ENCODE assay signal across 1 cellular context in the genomic region with DNA sequence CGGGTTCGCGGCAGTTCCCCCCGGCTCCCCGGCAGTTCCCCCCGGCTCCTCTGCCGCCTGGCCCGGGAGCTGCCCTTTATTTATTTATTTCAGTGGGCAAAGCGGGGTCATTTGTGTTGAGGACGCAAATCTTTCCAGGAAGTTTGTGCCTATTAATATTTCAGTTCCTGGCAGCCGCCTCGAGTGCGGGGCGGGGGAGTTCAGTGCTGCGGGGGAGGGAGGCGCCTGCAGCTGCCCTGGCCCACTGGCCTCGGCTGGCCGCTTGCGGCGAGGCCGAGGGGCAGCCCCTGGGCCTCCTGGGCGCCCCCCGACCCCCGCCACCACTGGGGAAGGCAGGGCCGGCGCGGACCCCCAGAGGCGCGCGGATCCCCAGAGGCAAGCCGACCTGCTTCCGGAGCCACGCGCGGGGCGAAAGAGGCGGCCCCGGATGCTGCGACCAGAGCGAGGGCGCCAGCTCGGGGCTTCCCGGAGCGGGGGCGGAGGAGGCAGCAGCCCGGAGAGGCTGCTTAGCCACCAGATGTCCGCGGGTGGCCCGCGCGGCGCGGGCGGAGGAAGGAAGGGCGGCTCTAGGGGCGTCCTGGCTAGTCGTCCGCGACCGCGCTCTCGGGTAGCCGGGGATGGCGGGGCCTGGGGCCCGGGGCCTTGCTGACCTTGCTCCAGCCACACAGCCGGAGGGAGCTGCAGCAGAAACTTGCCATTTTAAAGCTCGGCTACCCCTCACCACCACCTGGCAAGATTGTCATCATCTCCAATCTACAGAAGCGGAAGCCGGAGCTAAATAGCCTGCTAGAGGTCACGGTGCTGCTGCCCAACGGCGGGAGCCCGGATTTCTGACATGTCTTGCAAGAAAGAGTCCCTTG.
A peak's percentile ranks its signal among the peaks of the same experiment; 100 is the strongest.
TF ChIP-seq lines count a peak whose summit lies in the region.

No MANE protein-coding gene starts in this region.

TF ChIP-seq in K562, 482 proteins besides CTCF, POLR2A, EP300 and RAD21 (continued from another document and continues in another):
- TF ChIP-seq, protein P1, sequence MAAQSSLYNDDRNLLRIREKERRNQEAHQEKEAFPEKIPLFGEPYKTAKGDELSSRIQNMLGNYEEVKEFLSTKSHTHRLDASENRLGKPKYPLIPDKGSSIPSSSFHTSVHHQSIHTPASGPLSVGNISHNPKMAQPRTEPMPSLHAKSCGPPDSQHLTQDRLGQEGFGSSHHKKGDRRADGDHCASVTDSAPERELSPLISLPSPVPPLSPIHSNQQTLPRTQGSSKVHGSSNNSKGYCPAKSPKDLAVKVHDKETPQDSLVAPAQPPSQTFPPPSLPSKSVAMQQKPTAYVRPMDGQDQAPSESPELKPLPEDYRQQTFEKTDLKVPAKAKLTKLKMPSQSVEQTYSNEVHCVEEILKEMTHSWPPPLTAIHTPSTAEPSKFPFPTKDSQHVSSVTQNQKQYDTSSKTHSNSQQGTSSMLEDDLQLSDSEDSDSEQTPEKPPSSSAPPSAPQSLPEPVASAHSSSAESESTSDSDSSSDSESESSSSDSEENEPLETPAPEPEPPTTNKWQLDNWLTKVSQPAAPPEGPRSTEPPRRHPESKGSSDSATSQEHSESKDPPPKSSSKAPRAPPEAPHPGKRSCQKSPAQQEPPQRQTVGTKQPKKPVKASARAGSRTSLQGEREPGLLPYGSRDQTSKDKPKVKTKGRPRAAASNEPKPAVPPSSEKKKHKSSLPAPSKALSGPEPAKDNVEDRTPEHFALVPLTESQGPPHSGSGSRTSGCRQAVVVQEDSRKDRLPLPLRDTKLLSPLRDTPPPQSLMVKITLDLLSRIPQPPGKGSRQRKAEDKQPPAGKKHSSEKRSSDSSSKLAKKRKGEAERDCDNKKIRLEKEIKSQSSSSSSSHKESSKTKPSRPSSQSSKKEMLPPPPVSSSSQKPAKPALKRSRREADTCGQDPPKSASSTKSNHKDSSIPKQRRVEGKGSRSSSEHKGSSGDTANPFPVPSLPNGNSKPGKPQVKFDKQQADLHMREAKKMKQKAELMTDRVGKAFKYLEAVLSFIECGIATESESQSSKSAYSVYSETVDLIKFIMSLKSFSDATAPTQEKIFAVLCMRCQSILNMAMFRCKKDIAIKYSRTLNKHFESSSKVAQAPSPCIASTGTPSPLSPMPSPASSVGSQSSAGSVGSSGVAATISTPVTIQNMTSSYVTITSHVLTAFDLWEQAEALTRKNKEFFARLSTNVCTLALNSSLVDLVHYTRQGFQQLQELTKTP (IDR thresholded peaks at IDR 0.05; ENCODE audit: low read depth in 1 of 2, partially characterized antibody in 2 of 2), result peak in 1 of 2 experiments; percentile 9
- TF ChIP-seq KLF10 (CRISPR knock-in tag; IDR thresholded peaks at IDR 0.05), result no peak
- no peak for TF ChIP-seq ARNT (IDR thresholded peaks at IDR 0.05)
- no peak for TF ChIP-seq SMARCA4 (IDR thresholded peaks at IDR 0.05)
- TF ChIP-seq, protein P2, sequence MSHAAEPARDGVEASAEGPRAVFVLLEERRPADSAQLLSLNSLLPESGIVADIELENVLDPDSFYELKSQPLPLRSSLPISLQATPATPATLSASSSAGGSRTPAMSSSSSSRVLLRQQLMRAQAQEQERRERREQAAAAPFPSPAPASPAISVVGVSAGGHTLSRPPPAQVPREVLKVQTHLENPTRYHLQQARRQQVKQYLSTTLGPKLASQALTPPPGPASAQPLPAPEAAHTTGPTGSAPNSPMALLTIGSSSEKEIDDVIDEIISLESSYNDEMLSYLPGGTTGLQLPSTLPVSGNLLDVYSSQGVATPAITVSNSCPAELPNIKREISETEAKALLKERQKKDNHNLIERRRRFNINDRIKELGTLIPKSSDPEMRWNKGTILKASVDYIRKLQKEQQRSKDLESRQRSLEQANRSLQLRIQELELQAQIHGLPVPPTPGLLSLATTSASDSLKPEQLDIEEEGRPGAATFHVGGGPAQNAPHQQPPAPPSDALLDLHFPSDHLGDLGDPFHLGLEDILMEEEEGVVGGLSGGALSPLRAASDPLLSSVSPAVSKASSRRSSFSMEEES (CRISPR knock-in tag; IDR thresholded peaks at IDR 0.05), result no peak
- TF ChIP-seq, protein P3, sequence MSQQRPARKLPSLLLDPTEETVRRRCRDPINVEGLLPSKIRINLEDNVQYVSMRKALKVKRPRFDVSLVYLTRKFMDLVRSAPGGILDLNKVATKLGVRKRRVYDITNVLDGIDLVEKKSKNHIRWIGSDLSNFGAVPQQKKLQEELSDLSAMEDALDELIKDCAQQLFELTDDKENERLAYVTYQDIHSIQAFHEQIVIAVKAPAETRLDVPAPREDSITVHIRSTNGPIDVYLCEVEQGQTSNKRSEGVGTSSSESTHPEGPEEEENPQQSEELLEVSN (IDR thresholded peaks at IDR 0.05; ENCODE audit: borderline replicate concordance in 1 of 2, extremely low read depth in 1 of 2, insufficient read depth in 1 of 2, insufficient read length in 1 of 2, low read depth in 1 of 2, low read length in 1 of 2, poor library complexity in 1 of 2, severe bottlenecking in 1 of 2), result peak in 1 of 2 experiments; percentile 73
- TF ChIP-seq ZNF431 (CRISPR knock-in tag; IDR thresholded peaks at IDR 0.05), result peak; percentile 57; the same call in 1 of the 2 replicates
- no peak for TF ChIP-seq HMG20B (CRISPR knock-in tag; IDR thresholded peaks at IDR 0.05)
- no peak for TF ChIP-seq ZNF445 (CRISPR knock-in tag; IDR thresholded peaks at IDR 0.05; ENCODE audit: low read depth)
- peak; percentile 74 for TF ChIP-seq ELF1 (tag; IDR thresholded peaks at IDR 0.05)
- TF ChIP-seq, protein P4, sequence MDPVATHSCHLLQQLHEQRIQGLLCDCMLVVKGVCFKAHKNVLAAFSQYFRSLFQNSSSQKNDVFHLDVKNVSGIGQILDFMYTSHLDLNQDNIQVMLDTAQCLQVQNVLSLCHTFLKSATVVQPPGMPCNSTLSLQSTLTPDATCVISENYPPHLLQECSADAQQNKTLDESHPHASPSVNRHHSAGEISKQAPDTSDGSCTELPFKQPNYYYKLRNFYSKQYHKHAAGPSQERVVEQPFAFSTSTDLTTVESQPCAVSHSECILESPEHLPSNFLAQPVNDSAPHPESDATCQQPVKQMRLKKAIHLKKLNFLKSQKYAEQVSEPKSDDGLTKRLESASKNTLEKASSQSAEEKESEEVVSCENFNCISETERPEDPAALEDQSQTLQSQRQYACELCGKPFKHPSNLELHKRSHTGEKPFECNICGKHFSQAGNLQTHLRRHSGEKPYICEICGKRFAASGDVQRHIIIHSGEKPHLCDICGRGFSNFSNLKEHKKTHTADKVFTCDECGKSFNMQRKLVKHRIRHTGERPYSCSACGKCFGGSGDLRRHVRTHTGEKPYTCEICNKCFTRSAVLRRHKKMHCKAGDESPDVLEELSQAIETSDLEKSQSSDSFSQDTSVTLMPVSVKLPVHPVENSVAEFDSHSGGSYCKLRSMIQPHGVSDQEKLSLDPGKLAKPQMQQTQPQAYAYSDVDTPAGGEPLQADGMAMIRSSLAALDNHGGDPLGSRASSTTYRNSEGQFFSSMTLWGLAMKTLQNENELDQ (CRISPR knock-in tag; IDR thresholded peaks at IDR 0.05; ENCODE audit: borderline replicate concordance), result no peak
- no peak for TF ChIP-seq ZBTB8A (IDR thresholded peaks at IDR 0.05; ENCODE audit: partially characterized antibody)
- TF ChIP-seq KAT7 (CRISPR knock-in tag; IDR thresholded peaks at IDR 0.05; ENCODE audit: borderline replicate concordance), result peak; percentile 4; the same call in 1 of the 2 replicates
- no peak for TF ChIP-seq FOXA3 (CRISPR knock-in tag; conservative IDR thresholded peaks at IDR 0.05 in 1 of 2, IDR thresholded peaks at IDR 0.05 in 1 of 2)
- TF ChIP-seq CBX5 (IDR thresholded peaks at IDR 0.05; ENCODE audit: borderline replicate concordance, low read depth), result no peak
- TF ChIP-seq HNRNPH1 (optimal IDR thresholded peaks at IDR 0.05; ENCODE audit: low read depth, low read length), result no peak
- no peak for TF ChIP-seq ZC3H8 (IDR thresholded peaks at IDR 0.05)
- no peak for TF ChIP-seq CCAR2 (IDR thresholded peaks at IDR 0.05; ENCODE audit: low read depth, low read length)
- TF ChIP-seq ZNF444 (CRISPR knock-in tag; IDR thresholded peaks at IDR 0.05), result no peak
- no peak for TF ChIP-seq SMARCB1 (IDR thresholded peaks at IDR 0.05; ENCODE audit: insufficient read length, low read depth)
- no peak for TF ChIP-seq SMARCE1 (IDR thresholded peaks at IDR 0.05)
- peak; percentile 58 for TF ChIP-seq RB1 (IDR thresholded peaks at IDR 0.05; ENCODE audit: low read depth)
- no peak for TF ChIP-seq SUPT5H (IDR thresholded peaks at IDR 0.05)
- TF ChIP-seq, protein P5, sequence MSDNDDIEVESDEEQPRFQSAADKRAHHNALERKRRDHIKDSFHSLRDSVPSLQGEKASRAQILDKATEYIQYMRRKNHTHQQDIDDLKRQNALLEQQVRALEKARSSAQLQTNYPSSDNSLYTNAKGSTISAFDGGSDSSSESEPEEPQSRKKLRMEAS (CRISPR knock-in tag; IDR thresholded peaks at IDR 0.05), result no peak; the same call in none of the 2 replicates
- TF ChIP-seq PHB2 (IDR thresholded peaks at IDR 0.05; ENCODE audit: low read depth), result no peak
- TF ChIP-seq BDP1 (IDR thresholded peaks at IDR 0.05; ENCODE audit: insufficient read depth, insufficient read length), result no peak
- TF ChIP-seq JUN (IDR thresholded peaks at IDR 0.05; ENCODE audit: borderline replicate concordance, low read depth, low read length), result no peak
- no peak for TF ChIP-seq JUN (CRISPR knock-in tag; IDR thresholded peaks at IDR 0.05; ENCODE audit: borderline replicate concordance)
- TF ChIP-seq, protein P6, sequence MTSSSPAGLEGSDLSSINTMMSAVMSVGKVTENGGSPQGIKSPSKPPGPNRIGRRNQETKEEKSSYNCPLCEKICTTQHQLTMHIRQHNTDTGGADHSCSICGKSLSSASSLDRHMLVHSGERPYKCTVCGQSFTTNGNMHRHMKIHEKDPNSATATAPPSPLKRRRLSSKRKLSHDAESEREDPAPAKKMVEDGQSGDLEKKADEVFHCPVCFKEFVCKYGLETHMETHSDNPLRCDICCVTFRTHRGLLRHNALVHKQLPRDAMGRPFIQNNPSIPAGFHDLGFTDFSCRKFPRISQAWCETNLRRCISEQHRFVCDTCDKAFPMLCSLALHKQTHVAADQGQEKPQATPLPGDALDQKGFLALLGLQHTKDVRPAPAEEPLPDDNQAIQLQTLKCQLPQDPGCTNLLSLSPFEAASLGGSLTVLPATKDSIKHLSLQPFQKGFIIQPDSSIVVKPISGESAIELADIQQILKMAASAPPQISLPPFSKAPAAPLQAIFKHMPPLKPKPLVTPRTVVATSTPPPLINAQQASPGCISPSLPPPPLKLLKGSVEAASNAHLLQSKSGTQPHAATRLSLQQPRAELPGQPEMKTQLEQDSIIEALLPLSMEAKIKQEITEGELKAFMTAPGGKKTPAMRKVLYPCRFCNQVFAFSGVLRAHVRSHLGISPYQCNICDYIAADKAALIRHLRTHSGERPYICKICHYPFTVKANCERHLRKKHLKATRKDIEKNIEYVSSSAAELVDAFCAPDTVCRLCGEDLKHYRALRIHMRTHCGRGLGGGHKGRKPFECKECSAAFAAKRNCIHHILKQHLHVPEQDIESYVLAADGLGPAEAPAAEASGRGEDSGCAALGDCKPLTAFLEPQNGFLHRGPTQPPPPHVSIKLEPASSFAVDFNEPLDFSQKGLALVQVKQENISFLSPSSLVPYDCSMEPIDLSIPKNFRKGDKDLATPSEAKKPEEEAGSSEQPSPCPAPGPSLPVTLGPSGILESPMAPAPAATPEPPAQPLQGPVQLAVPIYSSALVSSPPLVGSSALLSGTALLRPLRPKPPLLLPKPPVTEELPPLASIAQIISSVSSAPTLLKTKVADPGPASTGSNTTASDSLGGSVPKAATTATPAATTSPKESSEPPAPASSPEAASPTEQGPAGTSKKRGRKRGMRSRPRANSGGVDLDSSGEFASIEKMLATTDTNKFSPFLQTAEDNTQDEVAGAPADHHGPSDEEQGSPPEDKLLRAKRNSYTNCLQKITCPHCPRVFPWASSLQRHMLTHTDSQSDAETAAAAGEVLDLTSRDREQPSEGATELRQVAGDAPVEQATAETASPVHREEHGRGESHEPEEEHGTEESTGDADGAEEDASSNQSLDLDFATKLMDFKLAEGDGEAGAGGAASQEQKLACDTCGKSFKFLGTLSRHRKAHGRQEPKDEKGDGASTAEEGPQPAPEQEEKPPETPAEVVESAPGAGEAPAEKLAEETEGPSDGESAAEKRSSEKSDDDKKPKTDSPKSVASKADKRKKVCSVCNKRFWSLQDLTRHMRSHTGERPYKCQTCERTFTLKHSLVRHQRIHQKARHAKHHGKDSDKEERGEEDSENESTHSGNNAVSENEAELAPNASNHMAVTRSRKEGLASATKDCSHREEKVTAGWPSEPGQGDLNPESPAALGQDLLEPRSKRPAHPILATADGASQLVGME (CRISPR knock-in tag; IDR thresholded peaks at IDR 0.05), result 0 out of 2 replicates have a peak, but pooled peaks have one; percentile 40
- TF ChIP-seq ZNF124 (CRISPR knock-in tag; IDR thresholded peaks at IDR 0.05), result no peak
- TF ChIP-seq ZNF23 (CRISPR knock-in tag; IDR thresholded peaks at IDR 0.05), result no peak
- TF ChIP-seq SMC3 (conservative IDR thresholded peaks at IDR 0.05; ENCODE audit: insufficient read depth, low read depth, low read length), result no peak
- 0 out of 4 replicates have a peak, but pooled peaks of 1 of the 2 experiments have one; percentile 18 for TF ChIP-seq ETV6 (IDR thresholded peaks at IDR 0.05; ENCODE audit: borderline replicate concordance in 1 of 2, low read depth in 2 of 2, low read length in 1 of 2)
- TF ChIP-seq ETV6 (CRISPR knock-in tag; IDR thresholded peaks at IDR 0.05; ENCODE audit: borderline replicate concordance), result no peak
- no peak for TF ChIP-seq MECOM (CRISPR knock-in tag; IDR thresholded peaks at IDR 0.05)
- TF ChIP-seq, protein P7, sequence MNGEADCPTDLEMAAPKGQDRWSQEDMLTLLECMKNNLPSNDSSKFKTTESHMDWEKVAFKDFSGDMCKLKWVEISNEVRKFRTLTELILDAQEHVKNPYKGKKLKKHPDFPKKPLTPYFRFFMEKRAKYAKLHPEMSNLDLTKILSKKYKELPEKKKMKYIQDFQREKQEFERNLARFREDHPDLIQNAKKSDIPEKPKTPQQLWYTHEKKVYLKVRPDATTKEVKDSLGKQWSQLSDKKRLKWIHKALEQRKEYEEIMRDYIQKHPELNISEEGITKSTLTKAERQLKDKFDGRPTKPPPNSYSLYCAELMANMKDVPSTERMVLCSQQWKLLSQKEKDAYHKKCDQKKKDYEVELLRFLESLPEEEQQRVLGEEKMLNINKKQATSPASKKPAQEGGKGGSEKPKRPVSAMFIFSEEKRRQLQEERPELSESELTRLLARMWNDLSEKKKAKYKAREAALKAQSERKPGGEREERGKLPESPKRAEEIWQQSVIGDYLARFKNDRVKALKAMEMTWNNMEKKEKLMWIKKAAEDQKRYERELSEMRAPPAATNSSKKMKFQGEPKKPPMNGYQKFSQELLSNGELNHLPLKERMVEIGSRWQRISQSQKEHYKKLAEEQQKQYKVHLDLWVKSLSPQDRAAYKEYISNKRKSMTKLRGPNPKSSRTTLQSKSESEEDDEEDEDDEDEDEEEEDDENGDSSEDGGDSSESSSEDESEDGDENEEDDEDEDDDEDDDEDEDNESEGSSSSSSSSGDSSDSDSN (IDR thresholded peaks at IDR 0.05; ENCODE audit: borderline replicate concordance in 1 of 2, low read depth in 2 of 2, low read length in 2 of 2), result peak; percentile 80 to 95
